ENCODE assay signal across 1 cellular context in genomic region chr13:43054803-43055802, GRCh38.
TF ChIP-seq lines count a peak whose summit lies in the region.

No MANE protein-coding gene starts in this region.

TF ChIP-seq in HEK293, 187 proteins besides CTCF, POLR2A, EP300 and RAD21 (continued from another document and continues in another):
- TF ChIP-seq ZNF280C (tag by site-specific recombination; IDR thresholded peaks at IDR 0.05) (no peak), ZNF24 (tag by site-specific recombination; IDR thresholded peaks at IDR 0.05) (peak; percentile 66; the same call in 1 of the 2 replicates), ZNF37A (tag by site-specific recombination; IDR thresholded peaks at IDR 0.05) (no peak), ZNF518A (tag by site-specific recombination; conservative IDR thresholded peaks at IDR 0.05; ENCODE audit: low read depth) (no peak), PRDM10 (tag by site-specific recombination; IDR thresholded peaks at IDR 0.05) (peak; percentile 88), ZNF248 (tag by site-specific recombination; IDR thresholded peaks at IDR 0.05) (no peak), TCF7L2 (IDR thresholded peaks at IDR 0.05; ENCODE audit: borderline replicate concordance, low read depth, low read length) (peak; percentile 63; the same call in 1 of the 2 replicates), ZNF585B (tag by site-specific recombination; IDR thresholded peaks at IDR 0.05) (no peak), ZNF223 (tag by site-specific recombination; IDR thresholded peaks at IDR 0.05) (no peak), ZNF560 (tag by site-specific recombination; IDR thresholded peaks at IDR 0.05; ENCODE audit: borderline replicate concordance) (no peak), INSM2 (tag by site-specific recombination; IDR thresholded peaks at IDR 0.05) (no peak), ZNF398 (tag by site-specific recombination; IDR thresholded peaks at IDR 0.05) (no peak; the same call in 1 of the 2 replicates), ZNF791 (tag by site-specific recombination; IDR thresholded peaks at IDR 0.05) (no peak), PRDM1 (tag by site-specific recombination; IDR thresholded peaks at IDR 0.05) (no peak), MEIS1 (CRISPR knock-in tag; IDR thresholded peaks at IDR 0.05; ENCODE audit: borderline replicate concordance) (no peak), FEZF1 (tag by site-specific recombination; IDR thresholded peaks at IDR 0.05) (peak; percentile 88), ZNF10 (tag by site-specific recombination; IDR thresholded peaks at IDR 0.05) (no peak), ZNF513 (tag by site-specific recombination; IDR thresholded peaks at IDR 0.05) (no peak), PATZ1 (tag by site-specific recombination; IDR thresholded peaks at IDR 0.05) (peak; percentile 65), ZNF184 (tag by site-specific recombination; IDR thresholded peaks at IDR 0.05) (no peak), ZNF350 (tag by site-specific recombination; IDR thresholded peaks at IDR 0.05) (no peak), ZNF211 (tag by site-specific recombination; IDR thresholded peaks at IDR 0.05; ENCODE audit: low read depth) (no peak), ZNF510 (tag by site-specific recombination; IDR thresholded peaks at IDR 0.05; ENCODE audit: insufficient replicate concordance) (no peak), ZEB2 (tag by site-specific recombination; IDR thresholded peaks at IDR 0.05) (no peak), ZNF366 (tag by site-specific recombination; conservative IDR thresholded peaks at IDR 0.05) (no peak; the same call in 1 of the 2 replicates), ATF2 (tag by site-specific recombination; IDR thresholded peaks at IDR 0.05; ENCODE audit: low read depth) (peak; percentile 18; the same call in 1 of the 2 replicates), PRDM4 (tag by site-specific recombination; IDR thresholded peaks at IDR 0.05) (peak; percentile 50; the same call in 1 of the 2 replicates), ZNF843 (tag by site-specific recombination; IDR thresholded peaks at IDR 0.05) (peak; percentile 76), ZNF214 (tag by site-specific recombination; IDR thresholded peaks at IDR 0.05; ENCODE audit: borderline replicate concordance) (no peak), ZNF670 (tag by site-specific recombination; IDR thresholded peaks at IDR 0.05; ENCODE audit: low read depth) (no peak), ZNF610 (tag by site-specific recombination; IDR thresholded peaks at IDR 0.05; ENCODE audit: borderline replicate concordance) (0 out of 2 replicates have a peak, but pooled peaks have one; percentile 23)
